8 cellular contexts compared by ENCODE assay signal in the genomic region with DNA sequence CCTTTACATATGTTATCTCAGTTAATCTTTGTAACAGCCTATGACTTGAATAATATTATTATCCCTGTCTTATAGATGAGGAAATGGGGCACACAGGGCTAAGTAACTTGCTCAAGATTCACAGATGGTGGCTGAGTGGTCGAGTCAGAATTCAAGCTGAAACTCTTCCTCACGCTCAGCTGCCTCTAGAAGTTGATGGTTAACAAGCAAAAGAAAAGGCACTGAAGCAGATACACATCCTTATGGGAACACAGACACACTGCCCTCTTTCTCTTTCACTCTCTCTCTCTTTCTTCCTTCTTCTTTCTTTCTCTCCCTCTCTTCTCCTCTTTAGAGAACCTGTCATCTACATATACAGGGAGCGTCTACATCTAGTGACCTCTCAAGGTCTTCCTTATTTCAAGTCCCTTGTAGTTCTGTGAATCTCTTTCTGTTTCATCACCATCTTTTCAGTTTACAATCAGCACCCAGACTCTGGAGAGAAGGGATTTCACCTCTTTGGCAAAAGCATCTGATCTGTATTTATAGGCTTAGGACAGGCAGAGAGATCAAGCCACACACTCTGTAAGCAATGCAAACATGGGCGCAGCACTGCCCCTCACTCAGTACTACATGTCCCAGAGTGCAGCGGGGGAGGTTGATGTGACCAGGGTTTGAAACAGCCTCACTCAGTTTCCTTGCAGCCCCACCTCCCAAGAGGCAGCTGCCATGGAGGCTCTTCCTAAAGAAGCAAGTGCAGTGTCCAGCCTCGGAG.
A peak's percentile ranks its signal among the peaks of the same experiment; 100 is the strongest.
DNase-seq lines count a peak whose midpoint lies in the region; ATAC-seq and TF ChIP-seq lines count a peak whose summit lies in the region.
"Had no signal": no experiment of that assay in that cellular context is flagged by ENCODE, and none has a peak within 500 bp of the region (broad histone marks: within the 10 kb centered on the region; RNA-seq: fewer than 3 reads in every experiment).

No MANE protein-coding gene starts in this region.

- DNase-seq in H7 (peak; percentile 69), NCI-H2171 (lab: John Stamatoyannopoulos, UW) (peak; percentile 7), neural crest cell (ENCODE audit: low read depth, low spot score) (peak; percentile 35), body of pancreas (no peak), NCI-H187 treated with DMSO at 0.1 percent for 48 hours (lab: John Stamatoyannopoulos, UW) (no peak), NCI-H510A treated with DMSO at 0.1 percent for 48 hours (lab: John Stamatoyannopoulos, UW) (no peak)
- DNase-seq: Peyer's patch had no signal

- H3K9me3 ChIP-seq in body of pancreas = no peaks in the 10 kb centered on the region
- H3K9me3 ChIP-seq: Peyer's patch had no signal

- intact Hi-C loops in body of pancreas (cut with DNase I) = no loop called here

- 45 to 50% methylated on average over 4 to 6 of the region's 6 CpGs for WGBS in body of pancreas, 2 donors

- H3K4me3 ChIP-seq in H7 (ENCODE audit: insufficient read depth, low read depth, low read length) (no peak overlapping the region), body of pancreas (no peak overlapping the region)
- H3K4me3 ChIP-seq: Peyer's patch had no signal

- H3K27ac Mint-ChIP-seq in neural crest cell (ENCODE audit: unreplicated experiment) = peak overlapping the region; percentile 7

- H3K36me3 ChIP-seq in H7 (replicated peaks; ENCODE audit: control insufficient read depth, insufficient read depth, low read length) = no peaks in the 10 kb centered on the region
- H3K36me3 ChIP-seq in body of pancreas (replicated peaks in 1 of 2; ENCODE audit: insufficient read depth in 1 of 2, low read depth in 2 of 2) = no peaks in the 10 kb centered on the region
- H3K36me3 ChIP-seq: Peyer's patch had no signal

- H3K4me1 Mint-ChIP-seq in neural crest cell = peaks cover 29% of the 10 kb centered on the region

- peak; percentile 74 for ATAC-seq in GM18870 (IDR thresholded peaks at IDR 0.05; ENCODE audit: unreplicated experiment)
- no peak for ATAC-seq in body of pancreas

- TF ChIP-seq POLR2A in body of pancreas (IDR thresholded peaks at IDR 0.05) = no peak

- H3K27ac ChIP-seq in body of pancreas = no peak overlapping the region
- H3K27ac ChIP-seq: Peyer's patch had no signal

- H3K4me1 ChIP-seq in body of pancreas = no peaks in the 10 kb centered on the region
- H3K4me1 ChIP-seq: Peyer's patch had no signal

- H3K4me3 Mint-ChIP-seq in neural crest cell = no peak overlapping the region

- no peaks in the 10 kb centered on the region for H3K27me3 ChIP-seq in H7 (ENCODE audit: control insufficient read depth, insufficient read depth, low read length)
- no peaks in the 10 kb centered on the region for H3K27me3 ChIP-seq in body of pancreas
- H3K27me3 ChIP-seq: Peyer's patch had no signal

- TF ChIP-seq CTCF in neural crest cell (conservative IDR thresholded peaks at IDR 0.05) = no peak
- no peak for TF ChIP-seq CTCF in body of pancreas (IDR thresholded peaks at IDR 0.05)

- H3K27me3 Mint-ChIP-seq in neural crest cell (ENCODE audit: low read depth) = no peaks in the 10 kb centered on the region

- no peaks in the 10 kb centered on the region for H3K9me3 Mint-ChIP-seq in neural crest cell

- no peaks in the 10 kb centered on the region for H3K36me3 Mint-ChIP-seq in neural crest cell (ENCODE audit: low read depth)

Comparison
In these comparisons a context has a peak if more than half of its experiments do, and no peak if none do; other contexts are left out.
1. DNase-seq: peak in H7 (single experiment), NCI-H2171 (single experiment) and neural crest cell (single experiment); none in body of pancreas (0 of 4), NCI-H187 treated with DMSO at 0.1 percent for 48 hours (single experiment) and NCI-H510A treated with DMSO at 0.1 percent for 48 hours (single experiment).